28 cellular contexts compared by ENCODE assay signal in genomic region chr10:66880292-66880691, GRCh38. TPM values are rescaled to one million over a fixed set of nuclear protein-coding genes. Genes with fewer than 3 reads are reported as not detected.
"Had no signal": no experiment of that assay in that cellular context is flagged by ENCODE, and none has a peak within 500 bp of the region (broad histone marks: within the 10 kb centered on the region; RNA-seq: fewer than 3 reads in every experiment).

No MANE protein-coding gene starts in this region.

- DNase-seq: natural killer cell; occipital lobe; ovary; posterior cingulate gyrus; psoas muscle; right lobe of liver; sigmoid colon; small intestine; stimulated activated CD4-positive, alpha-beta T cell treated with anti-CD3 and anti-CD28 coated beads, Interleukin-15, amount 100 ng/mL, for 24 hours; stimulated activated CD4-positive, alpha-beta T cell treated with anti-CD3 and anti-CD28 coated beads, Interleukin-2, amount 100 ng/mL, for 24 hours; stimulated activated CD4-positive, alpha-beta T cell treated with anti-CD3 and anti-CD28 coated beads, Interleukin-2, amount 100 ng/mL, for 48 hours; stimulated activated CD4-positive, alpha-beta T cell treated with anti-CD3 and anti-CD28 coated beads, Interleukin-4, amount 100 ng/mL, for 24 hours; stimulated activated naive B cell treated with anti-CD40 and anti-IgM and Interleukin-4, amounts not matched to agents 10 μg/mL and 1 μg/mL and 100 μg/mL, for 72 hours; stimulated activated naive CD4-positive, alpha-beta T cell treated with Interleukin-2 at 50 U/mL for 16 hours; stomach; thyroid gland; trophoblast cell; upper lobe of left lung had no signal

- H3K4me1 ChIP-seq: neural progenitor cell, parathyroid adenoma, right lobe of liver, sigmoid colon, stomach, thyroid gland, tibial nerve, upper lobe of left lung, vagina had no signal

- H3K27ac ChIP-seq: neural progenitor cell, ovary, parathyroid adenoma, psoas muscle, right lobe of liver, sigmoid colon, stomach, thoracic aorta, thyroid gland, tibial nerve, upper lobe of left lung, vagina had no signal

- H3K36me3 ChIP-seq: neural progenitor cell, ovary, right lobe of liver, sigmoid colon, stomach, thoracic aorta, thyroid gland, tibial nerve, upper lobe of left lung, vagina had no signal

- ATAC-seq: natural killer cell; right lobe of liver; stimulated activated effector memory CD8-positive, alpha-beta T cell treated with anti-CD3 and anti-CD28 coated beads, Interleukin-12 subunit alpha, Interleukin-12 subunit beta, amount 100 ng/mL, for 72 hours; stimulated activated naive B cell treated with anti-CD40 and anti-IgM and Interleukin-4, amounts not matched to agents 10 μg/mL and 1 μg/mL and 100 μg/mL, for 72 hours had no signal

- H3K27me3 ChIP-seq: neural progenitor cell, ovary, right lobe of liver, sigmoid colon, stomach, thyroid gland, tibial nerve, upper lobe of left lung, vagina had no signal

- H3K4me3 ChIP-seq: neural progenitor cell, ovary, psoas muscle, right lobe of liver, sigmoid colon, stomach, thoracic aorta, thyroid gland, tibial nerve, upper lobe of left lung, vagina had no signal

- H3K9me3 ChIP-seq: ovary, psoas muscle, right lobe of liver, sigmoid colon, stomach, thoracic aorta, thyroid gland, tibial nerve, upper lobe of left lung, vagina had no signal

RNA-seq across cellular contexts. Expression of gene LRRTM3, which starts 45.5 kb away (rescaled TPM):
- total RNA-seq: natural killer cell, osteoblast, progenitor cell of endocrine pancreas, psoas muscle, renal cortical epithelial cell, right lobe of liver, subcutaneous adipose tissue, thyroid gland, upper lobe of left lung had no signal
- polyA plus RNA-seq: stomach had no signal
